Comparison of ENCODE assay signal across 1 cellular context in the genomic region with DNA sequence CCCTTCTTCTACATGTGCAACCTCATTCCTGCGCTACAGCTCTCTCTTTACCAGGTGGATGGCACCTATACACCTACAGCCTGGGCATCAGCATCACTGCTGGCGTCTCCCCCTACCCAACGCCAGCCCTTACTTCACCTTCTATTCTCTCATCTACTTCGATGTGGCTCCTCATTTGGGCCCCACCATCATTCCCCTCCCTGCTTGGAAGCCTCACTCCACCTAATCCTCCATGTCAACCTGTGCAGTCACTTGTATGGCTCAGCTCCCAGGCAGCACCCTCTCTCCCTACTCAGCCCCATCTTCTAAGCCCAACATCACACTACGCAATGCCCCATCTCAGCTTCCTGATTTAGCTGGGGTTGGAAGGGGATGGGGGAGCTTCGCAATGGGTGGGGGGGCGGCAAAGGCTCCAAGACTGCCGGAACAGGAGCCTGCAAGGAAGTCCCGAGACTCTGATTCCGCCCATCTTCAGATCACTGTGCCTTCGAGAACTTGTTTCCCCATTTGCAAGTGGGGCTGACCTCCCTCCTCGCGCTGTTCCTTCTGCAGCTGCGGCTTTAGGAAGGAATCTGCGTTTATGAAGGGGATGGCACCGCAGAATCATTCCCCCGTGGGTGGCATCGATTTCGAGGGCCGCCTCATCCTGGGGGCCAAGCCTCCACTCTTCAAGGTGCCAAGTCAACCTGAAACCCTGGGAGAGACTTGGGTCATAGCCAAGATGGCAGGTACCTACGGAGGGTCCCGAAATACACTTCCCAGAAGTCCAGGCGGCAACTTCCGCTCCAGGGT.
TF ChIP-seq lines count a peak whose summit lies in the region.

No MANE protein-coding gene starts in this region.

TF ChIP-seq in IMR-90, 13 proteins besides CTCF, POLR2A, EP300 and RAD21:
- TF ChIP-seq SMC3 (IDR thresholded peaks at IDR 0.05; ENCODE audit: low read depth, low read length) (no peak), BHLHE40 (IDR thresholded peaks at IDR 0.05; ENCODE audit: low read depth, low read length) (no peak), MAZ (IDR thresholded peaks at IDR 0.05; ENCODE audit: borderline replicate concordance, low read depth, low read length) (no peak), FOS (IDR thresholded peaks at IDR 0.05; ENCODE audit: low read depth, low read length) (no peak), RFX5 (IDR thresholded peaks at IDR 0.05; ENCODE audit: low read depth, low read length) (no peak), CEBPB (IDR thresholded peaks at IDR 0.05; ENCODE audit: low read depth, low read length) (no peak), CHD1 (IDR thresholded peaks at IDR 0.05; ENCODE audit: low read depth, low read length) (no peak), NFE2L2 (IDR thresholded peaks at IDR 0.05; ENCODE audit: low read depth, low read length) (no peak), MAFK (IDR thresholded peaks at IDR 0.05; ENCODE audit: low read depth, low read length) (no peak), RCOR1 (IDR thresholded peaks at IDR 0.05; ENCODE audit: insufficient replicate concordance, low read length) (no peak), MXI1 (IDR thresholded peaks at IDR 0.05; ENCODE audit: borderline replicate concordance, low read depth, low read length) (no peak)
- TF ChIP-seq, protein P1, sequence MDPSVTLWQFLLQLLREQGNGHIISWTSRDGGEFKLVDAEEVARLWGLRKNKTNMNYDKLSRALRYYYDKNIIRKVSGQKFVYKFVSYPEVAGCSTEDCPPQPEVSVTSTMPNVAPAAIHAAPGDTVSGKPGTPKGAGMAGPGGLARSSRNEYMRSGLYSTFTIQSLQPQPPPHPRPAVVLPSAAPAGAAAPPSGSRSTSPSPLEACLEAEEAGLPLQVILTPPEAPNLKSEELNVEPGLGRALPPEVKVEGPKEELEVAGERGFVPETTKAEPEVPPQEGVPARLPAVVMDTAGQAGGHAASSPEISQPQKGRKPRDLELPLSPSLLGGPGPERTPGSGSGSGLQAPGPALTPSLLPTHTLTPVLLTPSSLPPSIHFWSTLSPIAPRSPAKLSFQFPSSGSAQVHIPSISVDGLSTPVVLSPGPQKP (IDR thresholded peaks at IDR 0.05; ENCODE audit: borderline replicate concordance, low read depth, low read length), result no peak
- TF ChIP-seq, protein P2, sequence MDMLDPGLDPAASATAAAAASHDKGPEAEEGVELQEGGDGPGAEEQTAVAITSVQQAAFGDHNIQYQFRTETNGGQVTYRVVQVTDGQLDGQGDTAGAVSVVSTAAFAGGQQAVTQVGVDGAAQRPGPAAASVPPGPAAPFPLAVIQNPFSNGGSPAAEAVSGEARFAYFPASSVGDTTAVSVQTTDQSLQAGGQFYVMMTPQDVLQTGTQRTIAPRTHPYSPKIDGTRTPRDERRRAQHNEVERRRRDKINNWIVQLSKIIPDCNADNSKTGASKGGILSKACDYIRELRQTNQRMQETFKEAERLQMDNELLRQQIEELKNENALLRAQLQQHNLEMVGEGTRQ (IDR thresholded peaks at IDR 0.05; ENCODE audit: low read depth, low read length), result no peak
TF ChIP-seq in IMR-90: peak in this region for 0.
